In genomic region chr6:15515660-15516375, GRCh38 we compare ENCODE assay signal across 19 cellular contexts.
DNase-seq lines count a peak whose midpoint lies in the region; ATAC-seq and TF ChIP-seq lines count a peak whose summit lies in the region.
"Had no signal": no experiment of that assay in that cellular context is flagged by ENCODE, and none has a peak within 500 bp of the region (broad histone marks: within the 10 kb centered on the region; RNA-seq: fewer than 3 reads in every experiment).

No MANE protein-coding gene starts in this region.

- no peak for ATAC-seq in central memory CD8-positive, alpha-beta T cell (replicated peaks; ENCODE audit: extremely low read depth, poor library complexity, severe bottlenecking)
- no peak for ATAC-seq in HG03175 (IDR thresholded peaks at IDR 0.05; ENCODE audit: unreplicated experiment)
- no peak for ATAC-seq in HG02798 (IDR thresholded peaks at IDR 0.05; ENCODE audit: poor library complexity, unreplicated experiment)
- ATAC-seq in HG03442 (IDR thresholded peaks at IDR 0.05; ENCODE audit: unreplicated experiment): no peak
- ATAC-seq: Panc1 had no signal

- DNase-seq in CD14-positive monocyte (ENCODE audit: low spot score) (no peak), Caco-2 (no peak), midbrain (lab: John Stamatoyannopoulos, UW) (peak; percentile 20)
- DNase-seq in central memory CD8-positive, alpha-beta T cell (ENCODE audit: low spot score in 2 of 2): no peak
- DNase-seq: activated CD4-positive, alpha-beta T cell treated with anti-CD3 and anti-CD28 coated beads, Interleukin-2, amount 50 U/mL, for 48 hours; AML-193; amniotic stem cell; central memory CD4-positive, alpha-beta T cell; foreskin fibroblast; NCI-H2029; NCI-H510A; ovary; stimulated activated CD4-positive, alpha-beta T cell treated with anti-CD3 and anti-CD28 coated beads, Interleukin-4, amount 100 ng/mL, for 4 hours; stimulated activated CD8-positive, alpha-beta memory T cell treated with anti-CD3 and anti-CD28 coated beads, Interleukin-4, amount 100 ng/mL, for 48 hours had no signal

- H3K36me3 Mint-ChIP-seq in CD14-positive monocyte (peaks cover 94 to 100% of the 10 kb centered on the region in 2 donors), Caco-2 (ENCODE audit: insufficient read depth, unreplicated experiment) (peaks cover 71% of the 10 kb centered on the region)
- peaks cover 53% of the 10 kb centered on the region for H3K36me3 Mint-ChIP-seq in central memory CD8-positive, alpha-beta T cell (ENCODE audit: insufficient read depth)

- H3K4me1 Mint-ChIP-seq in CD14-positive monocyte (peaks cover 10% of the 10 kb centered on the region), Caco-2 (ENCODE audit: low read depth, unreplicated experiment) (no peaks in the 10 kb centered on the region)
- peaks cover 13% of the 10 kb centered on the region for H3K4me1 Mint-ChIP-seq in central memory CD8-positive, alpha-beta T cell

- intact Hi-C loops in CD14-positive monocyte (cut with micrococcal nuclease): no loop called here
- intact Hi-C loops in Caco-2 (cut with micrococcal nuclease; ENCODE audit: unreplicated experiment): loop anchor here (5.0 kb wide), 1 partner anchor 106 kb away; no protein-coding TSS in a partner anchor

- no peaks in the 10 kb centered on the region for H3K4me1 ChIP-seq in Caco-2

- CTCF ChIA-PET in Caco-2 (lab: Charles Lee): no interaction called here

- H3K4me3 Mint-ChIP-seq in CD14-positive monocyte: no peak overlapping the region
- no peak overlapping the region for H3K4me3 Mint-ChIP-seq in Caco-2 (ENCODE audit: unreplicated experiment)
- no peak overlapping the region for H3K4me3 Mint-ChIP-seq in central memory CD8-positive, alpha-beta T cell

- POLR2A ChIA-PET in Caco-2 (lab: Charles Lee): no interaction called here

- peak overlapping the region in 5 of 7 donors; percentile 14 to 68 (median 45) for H3K27ac Mint-ChIP-seq in CD14-positive monocyte
- H3K27ac Mint-ChIP-seq in Caco-2 (ENCODE audit: unreplicated experiment): peak overlapping the region; percentile 15
- peak overlapping the region; percentile 89 for H3K27ac Mint-ChIP-seq in central memory CD8-positive, alpha-beta T cell (ENCODE audit: low read depth)

- H3K4me3 ChIP-seq in Caco-2 (ENCODE audit: low read depth, low read length): no peak overlapping the region
- H3K4me3 ChIP-seq: ovary, thoracic aorta had no signal

- H3K27me3 Mint-ChIP-seq in CD14-positive monocyte (ENCODE audit: low read depth in 3 of 3): peaks cover 0 to 5% (median 4%) of the 10 kb centered on the region in 3 donors
- H3K27me3 Mint-ChIP-seq in Caco-2 (ENCODE audit: insufficient read depth, unreplicated experiment): no peaks in the 10 kb centered on the region
- H3K27me3 Mint-ChIP-seq in central memory CD8-positive, alpha-beta T cell: no peaks in the 10 kb centered on the region

- no peaks in the 10 kb centered on the region for H3K9me3 Mint-ChIP-seq in CD14-positive monocyte
- H3K9me3 Mint-ChIP-seq in Caco-2 (ENCODE audit: unreplicated experiment): no peaks in the 10 kb centered on the region
- H3K9me3 Mint-ChIP-seq in central memory CD8-positive, alpha-beta T cell: no peaks in the 10 kb centered on the region

- peaks cover 2% of the 10 kb centered on the region for H3K36me3 ChIP-seq in Caco-2 (ENCODE audit: control insufficient read depth, insufficient read depth, low read length)
- H3K36me3 ChIP-seq: ovary had no signal

- BruUV-seq in Caco-2 (replicated peaks; lab: Mats Ljungman, UMichigan): no TSS peak

- no peaks in the 10 kb centered on the region for H3K9me3 ChIP-seq in Caco-2
- H3K9me3 ChIP-seq: ovary, thoracic aorta had no signal

- TF ChIP-seq CTCF in CD14-positive monocyte (IDR thresholded peaks at IDR 0.05) (no peak), Caco-2 (IDR thresholded peaks at IDR 0.05; ENCODE audit: insufficient read depth in 1 of 2, low read depth in 1 of 2, low read length in 1 of 2, severe bottlenecking in 1 of 2, unreplicated experiment in 1 of 2) (no peak)

- H3K27me3 ChIP-seq in Caco-2 (replicated peaks; ENCODE audit: control insufficient read depth, insufficient read depth, low read length): no peaks in the 10 kb centered on the region
- H3K27me3 ChIP-seq: ovary had no signal

Comparison
In these comparisons a context has a peak if more than half of its experiments do, and no peak if none do; other contexts are left out.
1. H3K27ac Mint-ChIP-seq: peak in every context shown above with its lines; median percentile 89 in central memory CD8-positive, alpha-beta T cell; 45 in CD14-positive monocyte; 15 in Caco-2.